8 cellular contexts compared by ENCODE assay signal in genomic region chr2:43995733-43996533, GRCh38. TPM values are rescaled to one million over a fixed set of nuclear protein-coding genes. Genes with fewer than 3 reads are reported as not detected.
DNase-seq lines count a peak whose midpoint lies in the region; TF ChIP-seq lines count a peak whose summit lies in the region.

LRPPRC (minus strand) TSS chr2:43995989; CDS start chr2:43995947, 42 bp downstream.

- CTCF ChIA-PET in HEK293T (lab: Yijun Ruan, JAX): no interaction called here
- CTCF ChIA-PET in activated naive CD4-positive, alpha-beta T cell treated with anti-CD3 and anti-CD28 coated beads for 36 hours (lab: Charles Lee): no interaction called here

- peak within 1 kb of the TSS; percentile 89 for H3K4me3 Mint-ChIP-seq in activated naive CD4-positive, alpha-beta T cell treated with anti-CD3 and anti-CD28 coated beads for 36 hours

- peak within 1 kb of the TSS; percentile 88 to 99 (median 98) for H3K9ac ChIP-seq in subcutaneous abdominal adipose tissue (ENCODE audit: low read length in 5 of 5)

- H3K36me3 ChIP-seq in neuron (ENCODE audit: insufficient read depth, low read length): peaks cover 32% of the 10 kb centered on the region
- H3K36me3 ChIP-seq in subcutaneous abdominal adipose tissue (ENCODE audit: control insufficient read depth in 5 of 5, insufficient read depth in 5 of 5, low read length in 5 of 5): peaks cover 9 to 12% (median 11%) of the 10 kb centered on the region in 5 donors

- peaks cover 37% of the 10 kb centered on the region for H3K36me3 Mint-ChIP-seq in activated naive CD4-positive, alpha-beta T cell treated with anti-CD3 and anti-CD28 coated beads for 36 hours (ENCODE audit: low read depth)

- peak within 1 kb of the TSS; percentile 82 for H3K27ac ChIP-seq in subcutaneous abdominal adipose tissue (ENCODE audit: low read depth, low read length)

- H3K4me1 ChIP-seq in neuron (ENCODE audit: insufficient read depth, low read length): peaks cover 12% of the 10 kb centered on the region
- peaks cover 12 to 32% (median 23%) of the 10 kb centered on the region in 5 donors for H3K4me1 ChIP-seq in subcutaneous abdominal adipose tissue (ENCODE audit: control insufficient read depth in 5 of 5, insufficient read depth in 5 of 5, low read length in 5 of 5)

- peak within 1 kb of the TSS; percentile 97 for H3K4me3 ChIP-seq in neuron (ENCODE audit: low read length)
- peak within 1 kb of the TSS; percentile 95 to 99 (median 97) for H3K4me3 ChIP-seq in subcutaneous abdominal adipose tissue (ENCODE audit: low read depth in 1 of 5, low read length in 5 of 5)

- H3K9me3 Mint-ChIP-seq in activated naive CD4-positive, alpha-beta T cell treated with anti-CD3 and anti-CD28 coated beads for 36 hours: no peaks in the 10 kb centered on the region

- H3K4me1 Mint-ChIP-seq in activated naive CD4-positive, alpha-beta T cell treated with anti-CD3 and anti-CD28 coated beads for 36 hours (ENCODE audit: low read depth): peaks cover 36% of the 10 kb centered on the region

- no peaks in the 10 kb centered on the region for H3K9me3 ChIP-seq in neuron (ENCODE audit: low read length)
- no peaks in the 10 kb centered on the region for H3K9me3 ChIP-seq in subcutaneous abdominal adipose tissue (ENCODE audit: control insufficient read depth in 5 of 5, low read length in 5 of 5)

- DNase-seq in GF-D8 (lab: John Stamatoyannopoulos, UW): peak; percentile 90
- DNase-seq in HEK293T (ENCODE audit: extremely low spot score): peak; percentile 95
- DNase-seq in NAMALWA (ENCODE audit: low spot score): peak; percentile 97
- DNase-seq in SK-N-DZ (ENCODE audit: low spot score): peak; percentile 98
- DNase-seq in activated naive CD4-positive, alpha-beta T cell treated with anti-CD3 and anti-CD28 coated beads for 36 hours: peak; percentile 95
- DNase-seq in foreskin melanocyte: peak; percentile 94

- intact Hi-C loops in activated naive CD4-positive, alpha-beta T cell treated with anti-CD3 and anti-CD28 coated beads for 36 hours (cut with micrococcal nuclease): loop anchor here (1.0 to 10.0 kb wide), 8 partner anchors 48 to 849 kb away; partner anchors contain the start of genes CAMKMT, DYNC2LI1, PLEKHH2 and PPM1B

- no peaks in the 10 kb centered on the region for H3K27me3 Mint-ChIP-seq in activated naive CD4-positive, alpha-beta T cell treated with anti-CD3 and anti-CD28 coated beads for 36 hours (ENCODE audit: low read depth)

- peak within 1 kb of the TSS; percentile 78 for H2AFZ ChIP-seq in neuron (ENCODE audit: low read depth, low read length)

- peak within 1 kb of the TSS; percentile 93 for H3K27ac Mint-ChIP-seq in activated naive CD4-positive, alpha-beta T cell treated with anti-CD3 and anti-CD28 coated beads for 36 hours

- POLR2A ChIA-PET in HEK293T (lab: Yijun Ruan, JAX): no interaction called here

- H3K27me3 ChIP-seq in neuron (ENCODE audit: insufficient read depth, low read length) (no peaks in the 10 kb centered on the region), subcutaneous abdominal adipose tissue (ENCODE audit: control insufficient read depth in 5 of 5, insufficient read depth in 4 of 5, low read length in 5 of 5) (no peaks in the 10 kb centered on the region)

TF ChIP-seq in HEK293T, 16 proteins besides CTCF, POLR2A, EP300 and RAD21:
- TF ChIP-seq HDGF (IDR thresholded peaks at IDR 0.05; ENCODE audit: borderline replicate concordance) (no peak), CTBP1 (IDR thresholded peaks at IDR 0.05; ENCODE audit: borderline replicate concordance) (no peak; the same call in 1 of the 2 replicates), BHLHE40 (IDR thresholded peaks at IDR 0.05; ENCODE audit: borderline replicate concordance) (peak; percentile 94), L3MBTL2 (conservative IDR thresholded peaks at IDR 0.05) (peak; percentile 64), NFRKB (IDR thresholded peaks at IDR 0.05) (no peak), FOXM1 (IDR thresholded peaks at IDR 0.05; ENCODE audit: borderline replicate concordance) (peak; percentile 86), SP1 (IDR thresholded peaks at IDR 0.05) (no peak), ARNT (IDR thresholded peaks at IDR 0.05) (no peak), FOXA1 (IDR thresholded peaks at IDR 0.05) (no peak), PKNOX1 (IDR thresholded peaks at IDR 0.05) (no peak), ELF4 (IDR thresholded peaks at IDR 0.05) (peak; percentile 41; the same call in 1 of the 2 replicates), LEF1 (IDR thresholded peaks at IDR 0.05; ENCODE audit: borderline replicate concordance) (no peak), FOXK2 (IDR thresholded peaks at IDR 0.05) (no peak)

RNA-seq across cellular contexts. Expression of gene LRPPRC, which starts in this region (rescaled TPM):
- polyA plus RNA-seq in SK-N-DZ (2014; cell fraction: cytosol; rRNA removed): 121 and 123 TPM in 2 replicates
- 89.4 and 125 TPM in 2 replicates for polyA plus RNA-seq in SK-N-DZ (2014; cell fraction: nucleus; rRNA removed)
- 100 to 1,000 TPM; 170 to 175 TPM for total RNA-seq in activated naive CD4-positive, alpha-beta T cell treated with anti-CD3 and anti-CD28 coated beads for 36 hours

Comparison
In these comparisons a context has a peak if more than half of its experiments do, and no peak if none do; other contexts are left out.
1. Peak in every context shown above with its lines: DNase-seq, H3K4me3 ChIP-seq and H3K27ac ChIP-seq.